1 cellular context compared by ENCODE assay signal in the genomic region with DNA sequence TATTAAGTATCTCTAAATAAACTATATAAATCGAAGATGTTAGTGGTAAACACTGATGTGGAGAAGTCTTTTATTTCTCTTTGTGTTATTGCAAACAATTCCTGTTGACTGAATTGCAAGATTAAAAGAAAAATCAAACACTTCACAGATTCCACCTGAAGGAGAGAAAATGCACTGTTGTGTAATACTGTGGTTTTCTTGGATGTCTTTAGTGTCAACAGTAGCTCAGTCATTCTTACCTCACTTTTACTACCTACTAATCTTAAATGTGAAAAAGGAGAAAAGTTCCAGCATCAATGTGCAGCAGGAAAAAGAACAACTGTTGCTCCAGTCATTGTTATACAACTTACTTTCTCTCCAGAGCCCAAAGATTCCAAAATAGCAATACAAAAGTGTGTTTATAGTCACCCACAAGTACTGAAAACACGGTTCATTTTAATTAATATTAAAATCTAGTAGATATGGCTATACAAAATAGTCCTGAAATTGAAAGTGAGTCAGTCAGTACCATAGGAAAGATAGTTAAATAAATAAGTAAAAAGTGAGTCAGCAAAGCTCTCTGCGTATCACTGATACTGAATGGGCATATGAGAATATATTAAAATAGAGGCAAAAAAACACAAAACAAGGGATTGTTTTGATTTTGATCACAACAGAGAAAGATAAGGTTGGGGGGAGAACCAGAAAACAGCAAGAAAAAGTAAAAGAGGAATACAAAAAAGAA.
TF ChIP-seq lines count a peak whose summit lies in the region.

No MANE protein-coding gene starts in this region.

TF ChIP-seq in SK-N-SH treated with all-trans-retinoic acid at 6 μM for 48 hours, 23 proteins besides CTCF, POLR2A, EP300 and RAD21 (continued from another document):
- TF ChIP-seq, protein P1, sequence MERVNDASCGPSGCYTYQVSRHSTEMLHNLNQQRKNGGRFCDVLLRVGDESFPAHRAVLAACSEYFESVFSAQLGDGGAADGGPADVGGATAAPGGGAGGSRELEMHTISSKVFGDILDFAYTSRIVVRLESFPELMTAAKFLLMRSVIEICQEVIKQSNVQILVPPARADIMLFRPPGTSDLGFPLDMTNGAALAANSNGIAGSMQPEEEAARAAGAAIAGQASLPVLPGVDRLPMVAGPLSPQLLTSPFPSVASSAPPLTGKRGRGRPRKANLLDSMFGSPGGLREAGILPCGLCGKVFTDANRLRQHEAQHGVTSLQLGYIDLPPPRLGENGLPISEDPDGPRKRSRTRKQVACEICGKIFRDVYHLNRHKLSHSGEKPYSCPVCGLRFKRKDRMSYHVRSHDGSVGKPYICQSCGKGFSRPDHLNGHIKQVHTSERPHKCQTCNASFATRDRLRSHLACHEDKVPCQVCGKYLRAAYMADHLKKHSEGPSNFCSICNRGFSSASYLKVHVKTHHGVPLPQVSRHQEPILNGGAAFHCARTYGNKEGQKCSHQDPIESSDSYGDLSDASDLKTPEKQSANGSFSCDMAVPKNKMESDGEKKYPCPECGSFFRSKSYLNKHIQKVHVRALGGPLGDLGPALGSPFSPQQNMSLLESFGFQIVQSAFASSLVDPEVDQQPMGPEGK (CRISPR knock-in tag; IDR thresholded peaks at IDR 0.05; ENCODE audit: borderline replicate concordance) = no peak
- TF ChIP-seq RARB (CRISPR knock-in tag; IDR thresholded peaks at IDR 0.05) = no peak
- no peak for TF ChIP-seq TCF4 (CRISPR knock-in tag; IDR thresholded peaks at IDR 0.05; ENCODE audit: borderline replicate concordance)
- no peak for TF ChIP-seq ESRRG (CRISPR knock-in tag; IDR thresholded peaks at IDR 0.05)
- no peak for TF ChIP-seq ZC3H10 (CRISPR knock-in tag; IDR thresholded peaks at IDR 0.05)
- no peak for TF ChIP-seq TOX (CRISPR knock-in tag; IDR thresholded peaks at IDR 0.05; ENCODE audit: borderline replicate concordance)
- no peak for TF ChIP-seq GLIS3 (CRISPR knock-in tag; IDR thresholded peaks at IDR 0.05)
- TF ChIP-seq, protein P2, sequence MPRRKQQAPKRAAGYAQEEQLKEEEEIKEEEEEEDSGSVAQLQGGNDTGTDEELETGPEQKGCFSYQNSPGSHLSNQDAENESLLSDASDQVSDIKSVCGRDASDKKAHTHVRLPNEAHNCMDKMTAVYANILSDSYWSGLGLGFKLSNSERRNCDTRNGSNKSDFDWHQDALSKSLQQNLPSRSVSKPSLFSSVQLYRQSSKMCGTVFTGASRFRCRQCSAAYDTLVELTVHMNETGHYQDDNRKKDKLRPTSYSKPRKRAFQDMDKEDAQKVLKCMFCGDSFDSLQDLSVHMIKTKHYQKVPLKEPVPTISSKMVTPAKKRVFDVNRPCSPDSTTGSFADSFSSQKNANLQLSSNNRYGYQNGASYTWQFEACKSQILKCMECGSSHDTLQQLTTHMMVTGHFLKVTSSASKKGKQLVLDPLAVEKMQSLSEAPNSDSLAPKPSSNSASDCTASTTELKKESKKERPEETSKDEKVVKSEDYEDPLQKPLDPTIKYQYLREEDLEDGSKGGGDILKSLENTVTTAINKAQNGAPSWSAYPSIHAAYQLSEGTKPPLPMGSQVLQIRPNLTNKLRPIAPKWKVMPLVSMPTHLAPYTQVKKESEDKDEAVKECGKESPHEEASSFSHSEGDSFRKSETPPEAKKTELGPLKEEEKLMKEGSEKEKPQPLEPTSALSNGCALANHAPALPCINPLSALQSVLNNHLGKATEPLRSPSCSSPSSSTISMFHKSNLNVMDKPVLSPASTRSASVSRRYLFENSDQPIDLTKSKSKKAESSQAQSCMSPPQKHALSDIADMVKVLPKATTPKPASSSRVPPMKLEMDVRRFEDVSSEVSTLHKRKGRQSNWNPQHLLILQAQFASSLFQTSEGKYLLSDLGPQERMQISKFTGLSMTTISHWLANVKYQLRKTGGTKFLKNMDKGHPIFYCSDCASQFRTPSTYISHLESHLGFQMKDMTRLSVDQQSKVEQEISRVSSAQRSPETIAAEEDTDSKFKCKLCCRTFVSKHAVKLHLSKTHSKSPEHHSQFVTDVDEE (CRISPR knock-in tag; IDR thresholded peaks at IDR 0.05) = no peak
- no peak for TF ChIP-seq ZFP30 (CRISPR knock-in tag; IDR thresholded peaks at IDR 0.05)
